ENCODE assay signal across 8 cellular contexts in the genomic region with DNA sequence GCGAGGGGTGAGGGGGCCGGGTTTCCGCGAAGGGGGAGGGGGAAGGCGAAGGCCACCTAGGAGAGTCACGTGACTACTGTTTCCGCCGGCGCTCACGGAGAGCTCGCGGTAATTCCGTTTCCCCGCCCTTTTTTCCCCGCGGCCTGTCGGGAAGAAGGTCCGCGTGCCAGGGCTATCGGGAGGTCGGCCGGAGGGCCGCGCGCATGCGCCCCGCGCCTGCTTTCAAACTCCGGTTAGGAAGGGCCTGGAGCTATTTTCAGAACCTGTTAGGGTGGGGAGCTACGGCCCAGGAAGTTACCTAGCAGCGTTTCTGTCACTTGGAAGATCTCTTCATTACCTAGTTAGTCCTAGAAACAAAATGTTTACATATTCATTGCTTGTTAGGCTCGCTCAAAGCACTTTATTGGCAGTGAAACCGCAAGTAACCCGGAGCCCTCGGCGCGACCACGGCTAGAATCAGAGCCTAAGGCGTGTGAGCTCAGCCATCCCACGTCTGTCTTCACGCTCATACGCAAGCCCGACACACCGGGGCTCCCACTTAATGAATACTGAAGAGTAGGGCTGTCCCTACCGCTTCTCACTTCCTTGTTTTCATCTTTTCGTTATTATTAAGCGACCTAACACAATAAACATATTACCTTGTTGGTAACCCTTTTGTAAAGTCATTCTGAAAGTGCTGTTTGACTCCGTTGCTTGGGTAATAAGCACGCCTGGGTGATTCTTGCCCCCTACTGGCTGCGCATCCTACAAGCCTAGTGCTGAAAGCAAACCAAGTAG. TPM values are rescaled to one million over a fixed set of nuclear protein-coding genes. Genes with fewer than 3 reads are reported as not detected.
DNase-seq lines count a peak whose midpoint lies in the region; ATAC-seq and TF ChIP-seq lines count a peak whose summit lies in the region.

No MANE protein-coding gene starts in this region.

- TF ChIP-seq RAD21 in liver (IDR thresholded peaks at IDR 0.05), result peak; percentile 84 to 86

- DNase-seq in CD1c-positive myeloid dendritic cell (ENCODE audit: extremely low spot score) (peak; percentile 99), NCI-H69 (lab: John Stamatoyannopoulos, UW) (peak; percentile 100), dermis blood vessel endothelial cell (peak; percentile 99)
- DNase-seq in activated CD4-positive, alpha-beta T cell treated with anti-CD3 and anti-CD28 coated beads, Interleukin-2, amount 50 U/mL, for 24 hours (ENCODE audit: low read depth in 1 of 2, low spot score in 1 of 2), result peak; percentile 93 to 96
- peak; percentile 98 for DNase-seq in stimulated activated CD4-positive, alpha-beta T cell treated with anti-CD3 and anti-CD28 coated beads, Interleukin-4, amount 100 ng/mL, for 24 hours

- peak overlapping the region; percentile 83 to 94 (median 86) for H3K4me3 ChIP-seq in liver (ENCODE audit: low read depth in 1 of 3, low read length in 3 of 3)

- H3K27ac ChIP-seq in liver (ENCODE audit: low read depth in 1 of 2, low read length in 2 of 2), result peak overlapping the region; percentile 82 to 95

- H3K27me3 ChIP-seq in liver (ENCODE audit: control insufficient read depth in 4 of 4, insufficient read depth in 4 of 4, low read length in 3 of 4), result no peaks in the 10 kb centered on the region

- under 1% methylated on average over 50 of the region's 50 CpGs for WGBS in liver

- no peaks in the 10 kb centered on the region for H3K9me3 ChIP-seq in liver (ENCODE audit: control insufficient read depth in 4 of 4, low read length in 3 of 4)

- H3K4me1 ChIP-seq in liver (ENCODE audit: control insufficient read depth in 4 of 4, insufficient read depth in 4 of 4, low read length in 3 of 4), result peaks cover 3 to 23% (median 13%) of the 10 kb centered on the region in 4 donors

- no peaks in the 10 kb centered on the region for H3K36me3 ChIP-seq in liver (ENCODE audit: control insufficient read depth in 4 of 4, insufficient read depth in 3 of 4, low read depth in 1 of 4, low read length in 3 of 4)

- H3K9ac ChIP-seq in liver (ENCODE audit: low read depth in 1 of 2, low read length in 2 of 2), result peak overlapping the region; percentile 94 to 99

- TF ChIP-seq CTCF in liver (IDR thresholded peaks at IDR 0.05; ENCODE audit: low read depth, low read length, missing input control), result peak; percentile 69

- peak; percentile 71 for ATAC-seq in GM19351 (IDR thresholded peaks at IDR 0.05; ENCODE audit: unreplicated experiment)
- peak; percentile 66 for ATAC-seq in HG03521 (IDR thresholded peaks at IDR 0.05; ENCODE audit: unreplicated experiment)

TF ChIP-seq in liver, 16 proteins besides CTCF, POLR2A, EP300 and RAD21:
- TF ChIP-seq EGR1 (IDR thresholded peaks at IDR 0.05; ENCODE audit: low read depth in 2 of 2) (peak in 1 of 2 donors; percentile 57), YY1 (IDR thresholded peaks at IDR 0.05) (no peak), NR2F2 (IDR thresholded peaks at IDR 0.05) (peak; percentile 17), HNF4A (conservative IDR thresholded peaks at IDR 0.05) (peak in 1 of 2 donors; percentile 50), JUND (IDR thresholded peaks at IDR 0.05) (peak in 1 of 2 donors; percentile 51), SP1 (IDR thresholded peaks at IDR 0.05) (peak; percentile 45), TAF1 (conservative IDR thresholded peaks at IDR 0.05) (peak; percentile 17), HNF4G (IDR thresholded peaks at IDR 0.05) (no peak), RXRA (IDR thresholded peaks at IDR 0.05) (peak; percentile 17 to 53), FOXA2 (IDR thresholded peaks at IDR 0.05) (no peak), GABPA (IDR thresholded peaks at IDR 0.05 in 1 of 2, conservative IDR thresholded peaks at IDR 0.05 in 1 of 2) (peak; percentile 19 to 78), ZBTB33 (IDR thresholded peaks at IDR 0.05) (peak; percentile 98)
- TF ChIP-seq, protein P1, sequence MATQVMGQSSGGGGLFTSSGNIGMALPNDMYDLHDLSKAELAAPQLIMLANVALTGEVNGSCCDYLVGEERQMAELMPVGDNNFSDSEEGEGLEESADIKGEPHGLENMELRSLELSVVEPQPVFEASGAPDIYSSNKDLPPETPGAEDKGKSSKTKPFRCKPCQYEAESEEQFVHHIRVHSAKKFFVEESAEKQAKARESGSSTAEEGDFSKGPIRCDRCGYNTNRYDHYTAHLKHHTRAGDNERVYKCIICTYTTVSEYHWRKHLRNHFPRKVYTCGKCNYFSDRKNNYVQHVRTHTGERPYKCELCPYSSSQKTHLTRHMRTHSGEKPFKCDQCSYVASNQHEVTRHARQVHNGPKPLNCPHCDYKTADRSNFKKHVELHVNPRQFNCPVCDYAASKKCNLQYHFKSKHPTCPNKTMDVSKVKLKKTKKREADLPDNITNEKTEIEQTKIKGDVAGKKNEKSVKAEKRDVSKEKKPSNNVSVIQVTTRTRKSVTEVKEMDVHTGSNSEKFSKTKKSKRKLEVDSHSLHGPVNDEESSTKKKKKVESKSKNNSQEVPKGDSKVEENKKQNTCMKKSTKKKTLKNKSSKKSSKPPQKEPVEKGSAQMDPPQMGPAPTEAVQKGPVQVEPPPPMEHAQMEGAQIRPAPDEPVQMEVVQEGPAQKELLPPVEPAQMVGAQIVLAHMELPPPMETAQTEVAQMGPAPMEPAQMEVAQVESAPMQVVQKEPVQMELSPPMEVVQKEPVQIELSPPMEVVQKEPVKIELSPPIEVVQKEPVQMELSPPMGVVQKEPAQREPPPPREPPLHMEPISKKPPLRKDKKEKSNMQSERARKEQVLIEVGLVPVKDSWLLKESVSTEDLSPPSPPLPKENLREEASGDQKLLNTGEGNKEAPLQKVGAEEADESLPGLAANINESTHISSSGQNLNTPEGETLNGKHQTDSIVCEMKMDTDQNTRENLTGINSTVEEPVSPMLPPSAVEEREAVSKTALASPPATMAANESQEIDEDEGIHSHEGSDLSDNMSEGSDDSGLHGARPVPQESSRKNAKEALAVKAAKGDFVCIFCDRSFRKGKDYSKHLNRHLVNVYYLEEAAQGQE (IDR thresholded peaks at IDR 0.05), result peak; percentile 96
- TF ChIP-seq, protein P2, sequence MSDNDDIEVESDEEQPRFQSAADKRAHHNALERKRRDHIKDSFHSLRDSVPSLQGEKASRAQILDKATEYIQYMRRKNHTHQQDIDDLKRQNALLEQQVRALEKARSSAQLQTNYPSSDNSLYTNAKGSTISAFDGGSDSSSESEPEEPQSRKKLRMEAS (IDR thresholded peaks at IDR 0.05), result peak; percentile 75
TF ChIP-seq in liver: peak in this region for 11.

RNA-seq across cellular contexts. Expression of gene SBNO1, which starts 0.7 kb away (rescaled TPM):
- total RNA-seq in dermis blood vessel endothelial cell (28.6 and 41.2 TPM in 2 replicates), liver (10 to 100 TPM; 13.1 to 19.8 TPM)
- 1 to 10 TPM; 4.0 to 7.8 TPM for polyA plus RNA-seq in liver

RNA-seq across cellular contexts. Expression of gene KMT5A, which starts 18.6 kb away (rescaled TPM):
- total RNA-seq in dermis blood vessel endothelial cell, result 36.6 and 56.2 TPM in 2 replicates
- total RNA-seq in liver, result 10 to 100 TPM; 13.8 to 49.0 TPM
- 10 to 100 TPM in 1 of 2 donors, 1 to 10 TPM in 1; 4.7 to 10.1 TPM for polyA plus RNA-seq in liver

Comparison
In these comparisons a context has a peak if more than half of its experiments do, and no peak if none do; other contexts are left out.
1. Peak in every context shown above with its lines: DNase-seq, ATAC-seq, H3K4me3 ChIP-seq and H3K27ac ChIP-seq.